ENCODE assay signal across 8 cellular contexts in genomic region chr2:74502147-74502719, GRCh38. TPM values are rescaled to one million over a fixed set of nuclear protein-coding genes. Genes with fewer than 3 reads are reported as not detected.
DNase-seq lines count a peak whose midpoint lies in the region; ATAC-seq and TF ChIP-seq lines count a peak whose summit lies in the region.

No MANE protein-coding gene starts in this region.

- peak overlapping the region; percentile 79 for H3K27ac ChIP-seq in vagina

- H3K27ac Mint-ChIP-seq in activated naive CD4-positive, alpha-beta T cell treated with anti-CD3 and anti-CD28 coated beads, Interleukin-2, amount 50 U/mL, for 24 hours = peak overlapping the region; percentile 35
- H3K27ac Mint-ChIP-seq in central memory CD8-positive, alpha-beta T cell (ENCODE audit: low read depth) = no peak overlapping the region
- H3K27ac Mint-ChIP-seq in mesothelial cell of epicardium = no peak overlapping the region

- H3K27me3 Mint-ChIP-seq in activated naive CD4-positive, alpha-beta T cell treated with anti-CD3 and anti-CD28 coated beads, Interleukin-2, amount 50 U/mL, for 24 hours = peaks cover 47% of the 10 kb centered on the region
- H3K27me3 Mint-ChIP-seq in central memory CD8-positive, alpha-beta T cell = peaks cover 40% of the 10 kb centered on the region
- peaks cover 81% of the 10 kb centered on the region for H3K27me3 Mint-ChIP-seq in mesothelial cell of epicardium (ENCODE audit: low read depth)

- ATAC-seq in central memory CD8-positive, alpha-beta T cell (replicated peaks; ENCODE audit: extremely low read depth, poor library complexity, severe bottlenecking) = no peak
- ATAC-seq in GM21786 (IDR thresholded peaks at IDR 0.05; ENCODE audit: unreplicated experiment) = no peak

- no peaks in the 10 kb centered on the region for H3K9me3 Mint-ChIP-seq in activated naive CD4-positive, alpha-beta T cell treated with anti-CD3 and anti-CD28 coated beads, Interleukin-2, amount 50 U/mL, for 24 hours
- no peaks in the 10 kb centered on the region for H3K9me3 Mint-ChIP-seq in central memory CD8-positive, alpha-beta T cell
- H3K9me3 Mint-ChIP-seq in mesothelial cell of epicardium = no peaks in the 10 kb centered on the region

- no peak for DNase-seq in activated naive CD4-positive, alpha-beta T cell (lab: John Stamatoyannopoulos, UW)
- DNase-seq in central memory CD8-positive, alpha-beta T cell (ENCODE audit: low spot score in 2 of 2) = no peak
- DNase-seq in mesothelial cell of epicardium (ENCODE audit: low spot score in 2 of 2, unreplicated experiment in 2 of 2) = no peak
- DNase-seq in vagina (ENCODE audit: extremely low spot score in 2 of 2) = no peak
- no peak for DNase-seq in islet precursor cell
- no peak for DNase-seq in foreskin melanocyte

- no peak for TF ChIP-seq POLR2A in vagina (IDR thresholded peaks at IDR 0.05)

- H3K9me3 ChIP-seq in vagina = no peaks in the 10 kb centered on the region

- TF ChIP-seq CTCF in mesothelial cell of epicardium (IDR thresholded peaks at IDR 0.05; ENCODE audit: unreplicated experiment) = no peak
- TF ChIP-seq CTCF in vagina (IDR thresholded peaks at IDR 0.05) = no peak

- peaks cover 58% of the 10 kb centered on the region for H3K4me1 Mint-ChIP-seq in activated naive CD4-positive, alpha-beta T cell treated with anti-CD3 and anti-CD28 coated beads, Interleukin-2, amount 50 U/mL, for 24 hours
- H3K4me1 Mint-ChIP-seq in central memory CD8-positive, alpha-beta T cell = peaks cover 62% of the 10 kb centered on the region
- H3K4me1 Mint-ChIP-seq in mesothelial cell of epicardium = peaks cover 59% of the 10 kb centered on the region

- peak overlapping the region; percentile 73 for H3K4me3 Mint-ChIP-seq in activated naive CD4-positive, alpha-beta T cell treated with anti-CD3 and anti-CD28 coated beads, Interleukin-2, amount 50 U/mL, for 24 hours
- H3K4me3 Mint-ChIP-seq in central memory CD8-positive, alpha-beta T cell = peak overlapping the region; percentile 44
- peak overlapping the region; percentile 68 for H3K4me3 Mint-ChIP-seq in mesothelial cell of epicardium

- peaks cover 7% of the 10 kb centered on the region for H3K27me3 ChIP-seq in vagina

- intact Hi-C loops in vagina (cut with DNase I) = no loop called here

- peaks cover 74% of the 10 kb centered on the region for H3K4me1 ChIP-seq in vagina

- H3K4me3 ChIP-seq in vagina = peak overlapping the region; percentile 57 to 62

- H3K36me3 Mint-ChIP-seq in activated naive CD4-positive, alpha-beta T cell treated with anti-CD3 and anti-CD28 coated beads, Interleukin-2, amount 50 U/mL, for 24 hours = peaks cover 18% of the 10 kb centered on the region
- peaks cover 22% of the 10 kb centered on the region for H3K36me3 Mint-ChIP-seq in central memory CD8-positive, alpha-beta T cell (ENCODE audit: insufficient read depth)
- H3K36me3 Mint-ChIP-seq in mesothelial cell of epicardium = peaks cover 16% of the 10 kb centered on the region

- peaks cover 0 to 21% of the 10 kb centered on the region in 2 donors for H3K36me3 ChIP-seq in vagina

RNA-seq across cellular contexts. Expression of gene LBX2, which starts 2.8 kb away (rescaled TPM):
- total RNA-seq in mesothelial cell of epicardium (0.86 to 1.1 TPM (median 0.89 TPM) in 3 replicates), vagina (not detected)

RNA-seq across cellular contexts. Expression of gene PCGF1, which starts 5.3 kb away (rescaled TPM):
- total RNA-seq in mesothelial cell of epicardium = 17.0 to 23.0 TPM (median 20.3 TPM) in 3 replicates
- total RNA-seq in vagina = 14.7 TPM

RNA-seq across cellular contexts. Expression of gene TLX2, which starts 12.0 kb away (rescaled TPM):
- total RNA-seq in mesothelial cell of epicardium = 0.18 TPM in 1 of 3 replicates, not detected in the others
- total RNA-seq in vagina = 6.6 TPM

RNA-seq across cellular contexts. Expression of gene TTC31, which starts 19.4 kb away (rescaled TPM):
- total RNA-seq in mesothelial cell of epicardium (26.1 to 27.3 TPM (median 26.1 TPM) in 3 replicates), vagina (11.8 TPM)

RNA-seq across cellular contexts. Expression of gene CCDC142, which starts 19.4 kb away (rescaled TPM):
- 25.5 to 29.4 TPM (median 26.2 TPM) in 3 replicates for total RNA-seq in mesothelial cell of epicardium
- total RNA-seq in vagina = 41.3 TPM
